In the genomic region with DNA sequence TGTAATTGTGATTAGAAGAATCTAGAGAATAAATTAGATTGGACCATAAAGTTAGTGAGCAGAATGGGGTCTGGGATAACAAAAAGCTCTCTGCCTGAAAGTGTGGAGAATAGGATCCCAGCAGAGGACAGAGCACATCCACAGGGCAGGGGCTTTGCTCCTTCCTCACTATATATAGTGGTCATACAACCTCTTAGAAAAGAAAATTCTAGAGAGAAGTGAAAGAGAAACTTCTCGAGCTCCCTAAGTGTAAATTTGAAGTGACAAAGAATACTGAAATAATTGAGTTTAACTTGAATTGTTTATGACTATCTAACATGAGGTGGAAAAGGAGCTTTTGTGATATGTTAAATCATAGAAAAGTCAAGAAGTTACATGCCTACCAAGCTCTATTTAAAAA, we compare ENCODE assay signal across 33 cellular contexts. TPM values are rescaled to one million over a fixed set of nuclear protein-coding genes. Genes with fewer than 3 reads are reported as not detected.
DNase-seq lines count a peak whose midpoint lies in the region; ATAC-seq, FAIRE-seq and TF ChIP-seq lines count a peak whose summit lies in the region.
"Had no signal": no experiment of that assay in that cellular context is flagged by ENCODE, and none has a peak within 500 bp of the region (broad histone marks: within the 10 kb centered on the region; RNA-seq: fewer than 3 reads in every experiment).

No MANE protein-coding gene starts in this region.

- no peaks in the 10 kb centered on the region for H3K79me2 ChIP-seq in MM.1S (ENCODE audit: low read length)
- H3K79me2 ChIP-seq in SU-DHL-6 (ENCODE audit: insufficient read depth, low read length) = no peaks in the 10 kb centered on the region

- peaks cover 12% of the 10 kb centered on the region for H3K9me3 Mint-ChIP-seq in CD4-positive, alpha-beta T cell

- POLR2A ChIA-PET in CD4-positive, alpha-beta T cell (lab: Charles Lee) = no interaction called here

- H3K4me2 ChIP-seq in BLaER1 = peak overlapping the region; percentile 5; the same call in 1 of the 2 replicates
- peak overlapping the region; percentile 47; the same call in 1 of the 2 replicates for H3K4me2 ChIP-seq in MM.1S (ENCODE audit: low read depth, low read length)
- peak overlapping the region; percentile 82 for H3K4me2 ChIP-seq in SU-DHL-6 (ENCODE audit: low read depth, low read length, poor library complexity, severe bottlenecking)
- H3K4me2 ChIP-seq: PC-9 had no signal

- H3F3A ChIP-seq in MM.1S (ENCODE audit: insufficient read depth, low read length) (peaks cover 4% of the 10 kb centered on the region; the same call in 1 of the 2 replicates), SU-DHL-6 (ENCODE audit: insufficient read depth) (peaks cover 43% of the 10 kb centered on the region)

- H3K4me1 Mint-ChIP-seq in CD4-positive, alpha-beta T cell (ENCODE audit: low read depth) = no peaks in the 10 kb centered on the region
- H3K4me1 Mint-ChIP-seq: CD8-positive, alpha-beta memory T cell had no signal

- no peaks in the 10 kb centered on the region for H3K9me2 ChIP-seq in MM.1S (replicated peaks; ENCODE audit: insufficient read depth, low read length)
- H3K9me2 ChIP-seq in SU-DHL-6 (replicated peaks; ENCODE audit: insufficient read depth, low read length) = no peaks in the 10 kb centered on the region

- FAIRE-seq in kidney (lab: Jason Lieb, UNC) = no peak
- FAIRE-seq: GM12891 had no signal

- DNase-seq in MM.1S (no peak), mucosa of gallbladder (ENCODE audit: low spot score) (no peak), kidney (no peak)
- no peak for DNase-seq in CD4-positive, alpha-beta T cell
- DNase-seq: CD8-positive, alpha-beta memory T cell; DMS 273 treated with DMSO at 0.1 percent for 48 hours; DMS79; EL; GDM1; KG1; NCI-H1048; NCI-H1417; NCI-H1694 treated with DMSO at 0.1 percent for 48 hours; NCI-H2081; NCI-H2227 treated with DMSO at 0.1 percent for 48 hours; NCI-H69; PC-9; SJCRH30; T-helper 2 cell had no signal

- H3K4me3 ChIP-seq in BLaER1 (no peak overlapping the region), MM.1S (ENCODE audit: low read length) (peak overlapping the region; percentile 1; the same call in 1 of the 2 replicates), SU-DHL-6 (ENCODE audit: insufficient read depth, low read length, poor library complexity, severe bottlenecking) (no peak overlapping the region), kidney (ENCODE audit: low read length in 2 of 2) (no peak overlapping the region)
- H3K4me3 ChIP-seq: PC-9, SJCRH30 had no signal

- TF ChIP-seq CTCF in MM.1S (IDR thresholded peaks at IDR 0.05; ENCODE audit: low read length) (no peak), SU-DHL-6 (IDR thresholded peaks at IDR 0.05; ENCODE audit: insufficient read depth, low read length, poor library complexity, severe bottlenecking) (no peak), kidney (IDR thresholded peaks at IDR 0.05; ENCODE audit: borderline replicate concordance, extremely low read depth, insufficient read depth) (no peak)
- no peak for TF ChIP-seq CTCF in CD4-positive, alpha-beta T cell (IDR thresholded peaks at IDR 0.05)

- H3K36me3 ChIP-seq in BLaER1 (no peaks in the 10 kb centered on the region), MM.1S (replicated peaks; ENCODE audit: insufficient read depth, low read length) (no peaks in the 10 kb centered on the region), SU-DHL-6 (ENCODE audit: low read length) (no peaks in the 10 kb centered on the region; the same call in 1 of the 2 replicates), kidney (ENCODE audit: control insufficient read depth in 1 of 2, insufficient read depth in 2 of 2, low read length in 2 of 2) (no peaks in the 10 kb centered on the region)
- H3K36me3 ChIP-seq: SJCRH30 had no signal

- H3K4me3 Mint-ChIP-seq in CD4-positive, alpha-beta T cell = no peak overlapping the region

- no peak overlapping the region for H3K27ac Mint-ChIP-seq in CD4-positive, alpha-beta T cell
- H3K27ac Mint-ChIP-seq: CD8-positive, alpha-beta memory T cell had no signal

- no peaks in the 10 kb centered on the region for H3K36me3 Mint-ChIP-seq in CD4-positive, alpha-beta T cell (ENCODE audit: low read depth)
- H3K36me3 Mint-ChIP-seq: CD8-positive, alpha-beta memory T cell had no signal

- H3K9me3 ChIP-seq in BLaER1 (peaks cover 28% of the 10 kb centered on the region), MM.1S (replicated peaks; ENCODE audit: insufficient read depth, low read length) (no peaks in the 10 kb centered on the region), SU-DHL-6 (ENCODE audit: insufficient read depth, low read length) (peaks cover 7% of the 10 kb centered on the region; the same call in 1 of the 2 replicates), kidney (ENCODE audit: control insufficient read depth in 1 of 2, low read length in 2 of 2) (no peaks in the 10 kb centered on the region)
- no peaks in the 10 kb centered on the region for H3K9me3 ChIP-seq in CD4-positive, alpha-beta T cell (ENCODE audit: control insufficient read depth, low read length)
- H3K9me3 ChIP-seq: SJCRH30 had no signal

- H3K9ac ChIP-seq in BLaER1 (no peak overlapping the region), MM.1S (ENCODE audit: low read length) (peak overlapping the region; percentile 13; the same call in 1 of the 2 replicates), SU-DHL-6 (ENCODE audit: low read length) (peak overlapping the region; percentile 28), kidney (ENCODE audit: low read length in 2 of 2) (no peak overlapping the region)

- peak; percentile 32 for ATAC-seq in GM21786 (IDR thresholded peaks at IDR 0.05; ENCODE audit: unreplicated experiment)
- no peak for ATAC-seq in HG03196 (IDR thresholded peaks at IDR 0.05; ENCODE audit: unreplicated experiment)
- no peak for ATAC-seq in CD4-positive, alpha-beta T cell (ENCODE audit: poor library complexity)
- ATAC-seq: HCT116, Right ventricle myocardium inferior, SK-N-SH treated with all-trans-retinoic acid at 6 μM for 48 hours had no signal

- CTCF ChIA-PET in CD4-positive, alpha-beta T cell (lab: Charles Lee) = no interaction called here

- intact Hi-C loops in kidney (cut with DNase I) = no loop called here
- intact Hi-C loops in CD4-positive, alpha-beta T cell (cut with DNase I, micrococcal nuclease) = no loop called here

- H2AFZ ChIP-seq in MM.1S (ENCODE audit: low read length) = peak overlapping the region; percentile 55
- H2AFZ ChIP-seq in SU-DHL-6 (ENCODE audit: low read depth, low read length, severe bottlenecking) = peak overlapping the region; percentile 15
- H2AFZ ChIP-seq: PC-9 had no signal

- H3K27me3 Mint-ChIP-seq in CD4-positive, alpha-beta T cell = no peaks in the 10 kb centered on the region
- H3K27me3 Mint-ChIP-seq: CD8-positive, alpha-beta memory T cell had no signal

- H3K27ac ChIP-seq in BLaER1 = no peak overlapping the region
- no peak overlapping the region for H3K27ac ChIP-seq in MM.1S (ENCODE audit: low read length)
- H3K27ac ChIP-seq in SU-DHL-6 (ENCODE audit: low read depth, low read length) = peak overlapping the region; percentile 100
- H3K27ac ChIP-seq in kidney (ENCODE audit: low read depth in 2 of 2, low read length in 2 of 2) = no peak overlapping the region
- no peak overlapping the region for H3K27ac ChIP-seq in CD4-positive, alpha-beta T cell (ENCODE audit: low read depth, low read length)
- H3K27ac ChIP-seq: C4-2B, PC-9, SJCRH30 had no signal

- H3K27me3 ChIP-seq in BLaER1 (no peaks in the 10 kb centered on the region), MM.1S (replicated peaks; ENCODE audit: insufficient read depth, low read length) (no peaks in the 10 kb centered on the region), SU-DHL-6 (ENCODE audit: low read length) (no peaks in the 10 kb centered on the region)
- no peaks in the 10 kb centered on the region for H3K27me3 ChIP-seq in CD4-positive, alpha-beta T cell (ENCODE audit: control insufficient read depth, insufficient read depth, low read length)
- H3K27me3 ChIP-seq: SJCRH30 had no signal

- peaks cover 46% of the 10 kb centered on the region for H3K4me1 ChIP-seq in BLaER1
- H3K4me1 ChIP-seq in MM.1S (ENCODE audit: low read length) = peaks cover 12% of the 10 kb centered on the region
- no peaks in the 10 kb centered on the region for H3K4me1 ChIP-seq in kidney (ENCODE audit: control insufficient read depth in 1 of 2, insufficient read depth in 1 of 2, low read depth in 1 of 2, low read length in 2 of 2)
- H3K4me1 ChIP-seq: SJCRH30 had no signal

- no peaks in the 10 kb centered on the region for H4K20me1 ChIP-seq in BLaER1
- no peaks in the 10 kb centered on the region for H4K20me1 ChIP-seq in MM.1S (ENCODE audit: insufficient read depth, low read length)
- no peaks in the 10 kb centered on the region for H4K20me1 ChIP-seq in SU-DHL-6 (ENCODE audit: low read depth, low read length)

RNA-seq across cellular contexts. Expression of a gene that starts 14.9 kb away (rescaled TPM):
- not detected for total RNA-seq in mucosa of gallbladder
- total RNA-seq in kidney = not detected
- not detected for polyA plus RNA-seq in kidney (ENCODE audit: insufficient read depth, low read depth, low replicate concordance)
- total RNA-seq in CD4-positive, alpha-beta T cell = not detected
- total RNA-seq: A172; CD8-positive, alpha-beta memory T cell; H4; NCI-H460; PC-9; Right ventricle myocardium inferior; RPMI7951; SJCRH30 had no signal
- polyA plus RNA-seq: AG04450 had no signal

Comparison
In these comparisons a context has a peak if more than half of its experiments do, and no peak if none do; other contexts are left out.
1. H3K4me2 ChIP-seq: peak in every context shown above with its lines; median percentile 82 in SU-DHL-6; 47 in MM.1S; 5 in BLaER1.
2. H3K9ac ChIP-seq: peak in MM.1S (single experiment) and SU-DHL-6 (single experiment); none in BLaER1 (single experiment) and kidney (0 of 2).